16 cellular contexts compared by ENCODE assay signal in genomic region chr2:46198164-46198883, GRCh38.
A peak's percentile ranks its signal among the peaks of the same experiment; 100 is the strongest.
DNase-seq lines count a peak whose midpoint lies in the region; ATAC-seq and TF ChIP-seq lines count a peak whose summit lies in the region.
"Had no signal": no experiment of that assay in that cellular context is flagged by ENCODE, and none has a peak within 500 bp of the region (broad histone marks: within the 10 kb centered on the region; RNA-seq: fewer than 3 reads in every experiment).

No MANE protein-coding gene starts in this region.

- no peak for TF ChIP-seq CTCF in DND-41 (IDR thresholded peaks at IDR 0.05; ENCODE audit: borderline replicate concordance, extremely low read depth, low read length, poor library complexity, severe bottlenecking)
- TF ChIP-seq CTCF in RWPE2 (IDR thresholded peaks at IDR 0.05; ENCODE audit: poor library complexity, severe bottlenecking), result no peak
- no peak for TF ChIP-seq CTCF in foreskin keratinocyte (conservative IDR thresholded peaks at IDR 0.05)
- TF ChIP-seq CTCF in osteoblast (IDR thresholded peaks at IDR 0.05; ENCODE audit: extremely low read depth, low read depth, low read length), result no peak
- TF ChIP-seq CTCF in left lung (IDR thresholded peaks at IDR 0.05), result no peak

- H2AFZ ChIP-seq in DND-41 (ENCODE audit: low read depth, low read length), result no peak overlapping the region
- H2AFZ ChIP-seq in osteoblast (ENCODE audit: low read length), result no peak overlapping the region

- H3K4me3 ChIP-seq in DND-41 (ENCODE audit: low read depth in 1 of 2, low read length in 2 of 2) (no peak overlapping the region), RWPE2 (ENCODE audit: severe bottlenecking) (no peak overlapping the region), osteoblast (ENCODE audit: insufficient read depth, low read length) (no peak overlapping the region), left lung (no peak overlapping the region)
- H3K4me3 ChIP-seq: BLaER1 had no signal

- H3K27ac ChIP-seq in DND-41 (ENCODE audit: low read length) (peak overlapping the region; percentile 22; the same call in 1 of the 2 replicates), RWPE2 (ENCODE audit: poor library complexity, severe bottlenecking) (peak overlapping the region; percentile 41), foreskin keratinocyte (peak overlapping the region; percentile 77), osteoblast (ENCODE audit: low read depth, low read length) (no peak overlapping the region), left lung (no peak overlapping the region)
- H3K27ac ChIP-seq: BLaER1 had no signal

- H3K9me3 ChIP-seq in DND-41 (ENCODE audit: insufficient read depth, low read length, severe bottlenecking) (no peaks in the 10 kb centered on the region), RWPE2 (ENCODE audit: severe bottlenecking) (no peaks in the 10 kb centered on the region), osteoblast (ENCODE audit: low read depth, low read length) (no peaks in the 10 kb centered on the region), left lung (no peaks in the 10 kb centered on the region)

- H3K36me3 ChIP-seq in DND-41 (ENCODE audit: insufficient read depth, low read length) (no peaks in the 10 kb centered on the region), RWPE2 (ENCODE audit: low read depth) (no peaks in the 10 kb centered on the region), osteoblast (ENCODE audit: insufficient read depth, low read length) (no peaks in the 10 kb centered on the region), left lung (no peaks in the 10 kb centered on the region)
- H3K36me3 ChIP-seq: BLaER1 had no signal

- ATAC-seq in DND-41 (ENCODE audit: insufficient read depth, low read depth) (no peak), RWPE2 (ENCODE audit: low read depth) (peak; percentile 78), foreskin keratinocyte (peak; percentile 82), GM21737 (IDR thresholded peaks at IDR 0.05; ENCODE audit: unreplicated experiment) (no peak), left lung (no peak)
- ATAC-seq: HCT116 had no signal

- H3K9ac ChIP-seq in DND-41 (ENCODE audit: low read depth, low read length), result no peak overlapping the region
- H3K9ac ChIP-seq: BLaER1 had no signal

- H3K4me1 ChIP-seq in DND-41 (ENCODE audit: insufficient read depth, low read length), result peaks cover 27% of the 10 kb centered on the region
- H3K4me1 ChIP-seq in RWPE2 (ENCODE audit: insufficient read depth, poor library complexity, severe bottlenecking), result peaks cover 9% of the 10 kb centered on the region
- H3K4me1 ChIP-seq in foreskin keratinocyte, result peaks cover 13% of the 10 kb centered on the region
- peaks cover 3% of the 10 kb centered on the region for H3K4me1 ChIP-seq in osteoblast (ENCODE audit: insufficient read depth, low read length)
- H3K4me1 ChIP-seq in left lung, result peaks cover 0 to 19% of the 10 kb centered on the region in 2 donors

- H3K27me3 ChIP-seq in DND-41 (ENCODE audit: insufficient read depth, low read length, poor library complexity) (no peaks in the 10 kb centered on the region), RWPE2 (ENCODE audit: insufficient read depth, poor library complexity, severe bottlenecking) (no peaks in the 10 kb centered on the region), foreskin keratinocyte (no peaks in the 10 kb centered on the region), osteoblast (ENCODE audit: insufficient read depth, low read length) (no peaks in the 10 kb centered on the region), left lung (no peaks in the 10 kb centered on the region)
- H3K27me3 ChIP-seq: BLaER1 had no signal

- intact Hi-C loops in left lung (cut with DNase I), result no loop called here

- H3K79me2 ChIP-seq in DND-41 (ENCODE audit: insufficient read depth, low read length), result no peaks in the 10 kb centered on the region
- H3K79me2 ChIP-seq in osteoblast (ENCODE audit: insufficient read depth, low read length), result no peaks in the 10 kb centered on the region

- no peak for DNase-seq in DND-41
- DNase-seq in GM03348 (ENCODE audit: low spot score), result peak; percentile 27
- no peak for DNase-seq in RWPE2 (ENCODE audit: low spot score)
- peak; percentile 89 to 96 for DNase-seq in foreskin keratinocyte
- no peak for DNase-seq in osteoblast (ENCODE audit: insufficient read length, low spot score, missing footprints)
- DNase-seq in left lung, result no peak
- DNase-seq: CD8-positive, alpha-beta memory T cell; NCI-H1436; NCI-H2081; NCI-H345; NCI-H69; NK-92 treated with Interleukin-12 subunit alpha and Interleukin-12 subunit beta, amount 100 ng/mL, for 24 hours; OCI-M1 had no signal

- no peaks in the 10 kb centered on the region for H4K20me1 ChIP-seq in DND-41 (ENCODE audit: insufficient read depth, low read length)
- H4K20me1 ChIP-seq in osteoblast (ENCODE audit: insufficient read depth, low read length), result no peaks in the 10 kb centered on the region
- H4K20me1 ChIP-seq: BLaER1 had no signal

- no peak overlapping the region for H3K4me2 ChIP-seq in DND-41 (ENCODE audit: insufficient read depth, low read length)
- H3K4me2 ChIP-seq in osteoblast (ENCODE audit: insufficient read depth, low read length), result no peak overlapping the region
- H3K4me2 ChIP-seq: BLaER1 had no signal

Comparison
In these comparisons a context has a peak if more than half of its experiments do, and no peak if none do; other contexts are left out.
1. ATAC-seq: peak in RWPE2 (single experiment) and foreskin keratinocyte (single experiment); none in DND-41 (single experiment), GM21737 (single experiment) and left lung (single experiment).
2. DNase-seq: peak in GM03348 (single experiment) and foreskin keratinocyte (2 of 2); none in DND-41 (single experiment), RWPE2 (single experiment), osteoblast (single experiment) and left lung (0 of 2).
3. H3K27ac ChIP-seq: peak in DND-41 (single experiment), RWPE2 (single experiment) and foreskin keratinocyte (single experiment); none in osteoblast (single experiment) and left lung (0 of 2).